Comparison of ENCODE assay signal across 8 cellular contexts in genomic region chr2:12718662-12719399, GRCh38. TPM values are rescaled to one million over a fixed set of nuclear protein-coding genes. Genes with fewer than 3 reads are reported as not detected.
A peak's percentile ranks its signal among the peaks of the same experiment; 100 is the strongest.
DNase-seq lines count a peak whose midpoint lies in the region; ATAC-seq and TF ChIP-seq lines count a peak whose summit lies in the region.

No MANE protein-coding gene starts in this region.

- ATAC-seq in GM18868 (IDR thresholded peaks at IDR 0.05; ENCODE audit: unreplicated experiment) (no peak), GM21576 (IDR thresholded peaks at IDR 0.05; ENCODE audit: unreplicated experiment) (no peak)

- peaks cover 21% of the 10 kb centered on the region for H3K36me3 ChIP-seq in NT2/D1 (ENCODE audit: insufficient read depth, insufficient read length, low read length)
- no peaks in the 10 kb centered on the region for H3K36me3 ChIP-seq in kidney epithelial cell (ENCODE audit: control insufficient read depth, insufficient read depth, low read length)

- H3K4me1 Mint-ChIP-seq in Calu3 (ENCODE audit: low read depth, unreplicated experiment) = peaks cover 29% of the 10 kb centered on the region

- H3K4me1 ChIP-seq in NT2/D1 (ENCODE audit: insufficient read depth, insufficient read length) = peaks cover 3% of the 10 kb centered on the region

- no peaks in the 10 kb centered on the region for H3K27me3 ChIP-seq in NT2/D1 (ENCODE audit: insufficient read depth, insufficient read length)
- H3K27me3 ChIP-seq in kidney epithelial cell (ENCODE audit: control insufficient read depth, insufficient read depth, low read length) = peaks cover 8% of the 10 kb centered on the region

- intact Hi-C loops in Calu3 (cut with micrococcal nuclease; ENCODE audit: unreplicated experiment) = loop anchor here (5.0 kb wide), 3 partner anchors 162 to 288 kb away; no protein-coding TSS in a partner anchor

- DNase-seq in Calu3 (no peak), NT2/D1 (ENCODE audit: low read depth, low spot score) (no peak), kidney epithelial cell (ENCODE audit: low read depth) (no peak), GM19238 (ENCODE audit: insufficient read length, low spot score) (no peak)
- DNase-seq in stimulated activated naive CD4-positive, alpha-beta T cell (lab: John Stamatoyannopoulos, UW) = peak in 5 of 6 experiments; percentile 8 to 44 (median 19)

- CTCF ChIA-PET in Calu3 (lab: Charles Lee) = interaction anchor here (3.7 kb wide), 1 partner anchor 285 kb away, joined by 17 read pairs; no protein-coding TSS in a partner anchor

- H3K36me3 Mint-ChIP-seq in Calu3 (ENCODE audit: insufficient read depth, unreplicated experiment) = peaks cover 29% of the 10 kb centered on the region

- H3K9ac ChIP-seq in NT2/D1 (ENCODE audit: insufficient read length, low read depth) = peak overlapping the region; percentile 92

- H3K4me3 Mint-ChIP-seq in Calu3 (ENCODE audit: low read depth, unreplicated experiment) = peak overlapping the region; percentile 73

- H3K27ac Mint-ChIP-seq in Calu3 (ENCODE audit: unreplicated experiment) = no peak overlapping the region

- peaks cover 18% of the 10 kb centered on the region for H3K27me3 Mint-ChIP-seq in Calu3 (ENCODE audit: unreplicated experiment)

- H3K27ac ChIP-seq in angular gyrus (ENCODE audit: low read depth, low read length) = peak overlapping the region; percentile 79

- no peaks in the 10 kb centered on the region for H3K9me3 Mint-ChIP-seq in Calu3 (ENCODE audit: low read depth, unreplicated experiment)

- TF ChIP-seq CTCF in Calu3 (IDR thresholded peaks at IDR 0.05; ENCODE audit: unreplicated experiment) (no peak), kidney epithelial cell (IDR thresholded peaks at IDR 0.05; ENCODE audit: insufficient read depth, low read length, poor library complexity, severe bottlenecking) (no peak)

- BruUV-seq in Calu3 (replicated peaks; lab: Mats Ljungman, UMichigan) = no TSS peak

- H3K9me3 ChIP-seq in NT2/D1 (ENCODE audit: insufficient read depth, low read length) = no peaks in the 10 kb centered on the region

- H3K4me3 ChIP-seq in NT2/D1 (ENCODE audit: insufficient read length, low read depth) (peak overlapping the region; percentile 85), kidney epithelial cell (ENCODE audit: low read depth, low read length) (peak overlapping the region; percentile 68)

RNA-seq across cellular contexts. Expression of gene TRIB2, which starts 2.1 kb away (rescaled TPM):
- total RNA-seq in Calu3 (2022) (6.2 and 6.4 TPM in 2 replicates), kidney epithelial cell (16.9 and 32.0 TPM in 2 replicates)

Comparison
In these comparisons a context has a peak if more than half of its experiments do, and no peak if none do; other contexts are left out.
1. DNase-seq: peak in stimulated activated naive CD4-positive, alpha-beta T cell (5 of 6); none in Calu3 (single experiment), NT2/D1 (single experiment), kidney epithelial cell (single experiment) and GM19238 (single experiment).